Comparison of ENCODE assay signal across 8 cellular contexts in genomic region chr3:185936814-185937688, GRCh38. TPM values are rescaled to one million over a fixed set of nuclear protein-coding genes. Genes with fewer than 3 reads are reported as not detected.
DNase-seq lines count a peak whose midpoint lies in the region; ATAC-seq and TF ChIP-seq lines count a peak whose summit lies in the region.

No MANE protein-coding gene starts in this region.

- peaks cover 31% of the 10 kb centered on the region for H3K4me1 Mint-ChIP-seq in type B pancreatic cell (ENCODE audit: unreplicated experiment)

- no peaks in the 10 kb centered on the region for H3K36me3 ChIP-seq in adipocyte (ENCODE audit: control insufficient read depth, insufficient read depth, low read length, severe bottlenecking)
- H3K36me3 ChIP-seq in heart right ventricle, result no peaks in the 10 kb centered on the region

- H3K4me1 ChIP-seq in adipocyte (ENCODE audit: control insufficient read depth, insufficient read depth, low read length) (peaks cover 35% of the 10 kb centered on the region), heart right ventricle (peaks cover 4 to 47% (median 37%) of the 10 kb centered on the region in 9 donors)

- peak; percentile 62 for DNase-seq in NCI-H1436 treated with DMSO at 0.1 percent for 48 hours (lab: John Stamatoyannopoulos, UW)
- peak; percentile 88 for DNase-seq in SW480 (ENCODE audit: low spot score)
- DNase-seq in adipocyte (ENCODE audit: low read depth), result peak; percentile 95
- DNase-seq in heart right ventricle, result peak; percentile 90 to 92
- peak; percentile 67 to 95 (median 76) for DNase-seq in posterior cingulate gyrus
- peak; percentile 93 for DNase-seq in type B pancreatic cell (ENCODE audit: extremely low spot score, unreplicated experiment)

- H3K9me3 ChIP-seq in adipocyte (ENCODE audit: control insufficient read depth, low read length) (no peaks in the 10 kb centered on the region), heart right ventricle (no peaks in the 10 kb centered on the region)

- intact Hi-C loops in heart right ventricle (cut with DNase I), result loop anchor here in 5 of 10 donors (10.0 kb wide), 5 partner anchors 112 to 1572 kb away; partner anchors contain the start of genes IGF2BP2 (in 3 of the 5), CLCN2 (in 1 of the 5), POLR2H (in 1 of the 5) and ST6GAL1 (in 1 of the 5)
- intact Hi-C loops in posterior cingulate gyrus (cut with DNase I), result loop anchor here (10.0 kb wide), 1 partner anchor 272 kb away; no protein-coding TSS in a partner anchor

- H3K27me3 Mint-ChIP-seq in type B pancreatic cell, result peaks cover 8% of the 10 kb centered on the region

- ATAC-seq in HG02798 (IDR thresholded peaks at IDR 0.05; ENCODE audit: poor library complexity, unreplicated experiment) (peak; percentile 50), heart right ventricle (peak; percentile 83 to 92 (median 88))

- peak in 1 of 9 donors; percentile 3 for TF ChIP-seq CTCF in heart right ventricle (IDR thresholded peaks at IDR 0.05)
- TF ChIP-seq CTCF in type B pancreatic cell (conservative IDR thresholded peaks at IDR 0.05), result no peak

- H3K4me3 Mint-ChIP-seq in type B pancreatic cell, result peak overlapping the region; percentile 100

- WGBS in heart right ventricle, 2 donors, result 0% methylated on average over 56 of the region's 56 CpGs

- H3K9me3 Mint-ChIP-seq in type B pancreatic cell, result peaks cover 4% of the 10 kb centered on the region

- H3K27me3 ChIP-seq in adipocyte (replicated peaks; ENCODE audit: control insufficient read depth, insufficient read depth, low read length) (no peaks in the 10 kb centered on the region), heart right ventricle (no peaks in the 10 kb centered on the region)

- peak overlapping the region; percentile 97 for H3K9ac ChIP-seq in adipocyte (ENCODE audit: low read length)

- peak overlapping the region; percentile 98 to 100 (median 100) for H3K27ac ChIP-seq in heart right ventricle

- H3K36me3 Mint-ChIP-seq in type B pancreatic cell, result peaks cover 25% of the 10 kb centered on the region

- peak overlapping the region; percentile 100 for H3K27ac Mint-ChIP-seq in type B pancreatic cell

- H3K4me3 ChIP-seq in GM08714 (ENCODE audit: low read length) (peak overlapping the region; percentile 89), adipocyte (ENCODE audit: low read length) (peak overlapping the region; percentile 92), heart right ventricle (peak overlapping the region; percentile 80 to 100 (median 94))

RNA-seq across cellular contexts. Expression of gene TRA2B, which starts 0.8 kb away (rescaled TPM):
- total RNA-seq in heart right ventricle (10 to 100 TPM; 46.3 to 75.9 (median 52.1) TPM), type B pancreatic cell (ENCODE audit: low replicate concordance) (136 and 205 TPM in 2 replicates)
- polyA plus RNA-seq in heart right ventricle, result 10 to 100 TPM; 43.6 to 44.5 TPM

Comparison
In these comparisons a context has a peak if more than half of its experiments do, and no peak if none do; other contexts are left out.
1. Peak in every context shown above with its lines: DNase-seq, ATAC-seq, H3K4me3 ChIP-seq and H3K27ac ChIP-seq.